ENCODE assay signal across 20 cellular contexts in the genomic region with DNA sequence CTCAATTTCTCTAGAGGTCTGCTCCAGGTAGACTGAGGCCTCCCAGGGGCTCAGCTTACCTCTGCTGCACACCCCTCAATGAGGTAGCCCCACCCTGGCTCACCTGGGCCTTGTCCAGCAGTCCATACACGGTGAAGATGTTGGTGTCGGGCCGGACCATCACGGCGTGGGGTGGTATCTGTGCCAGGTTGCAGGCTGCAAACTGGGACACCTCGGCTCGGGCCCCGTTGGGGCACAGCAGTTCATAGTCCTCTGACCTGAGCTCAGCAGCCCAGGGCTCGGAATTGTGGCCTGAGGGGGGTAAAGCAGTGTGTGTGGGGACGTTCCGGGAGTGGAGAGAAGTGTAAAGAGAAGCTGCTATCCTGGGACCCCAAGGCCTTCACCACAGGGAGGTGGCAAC.
"Had no signal": no experiment of that assay in that cellular context is flagged by ENCODE, and none has a peak within 500 bp of the region (broad histone marks: within the 10 kb centered on the region; RNA-seq: fewer than 3 reads in every experiment).

No MANE protein-coding gene starts in this region.

- H3K9me3 ChIP-seq: colonic mucosa, heart left ventricle, left ventricle myocardium inferior, neutrophil, right atrium auricular region, suprapubic skin, thyroid gland, uterus had no signal

- H3K27me3 ChIP-seq: colonic mucosa, heart left ventricle, right atrium auricular region, suprapubic skin, thyroid gland, uterus had no signal

- H3K36me3 ChIP-seq: colonic mucosa, heart left ventricle, left ventricle myocardium inferior, neutrophil, right atrium auricular region, suprapubic skin, thyroid gland, uterus had no signal

- H3K4me3 ChIP-seq: colonic mucosa, heart left ventricle, left ventricle myocardium inferior, right atrium auricular region, suprapubic skin, thyroid gland, uterus had no signal

- H3K27ac ChIP-seq: colonic mucosa, heart left ventricle, left ventricle myocardium inferior, neutrophil, right atrium auricular region, suprapubic skin, thyroid gland, uterus had no signal

- ATAC-seq: heart left ventricle; naive thymus-derived CD4-positive, alpha-beta T cell; stimulated activated naive CD8-positive, alpha-beta T cell treated with anti-CD3 and anti-CD28 coated beads, Interleukin-15, Interleukin-2, amounts not matched to agents 100 U/mL and 50 U/mL, for 24 hours had no signal

- FAIRE-seq: frontal cortex, islet of Langerhans, small intestine had no signal

- H3K4me1 ChIP-seq: colonic mucosa, uterus had no signal

- DNase-seq: cerebellar nuclear complex; colonic mucosa; dermis blood vessel endothelial cell; endodermal cell; hippocampal formation; left ventricle myocardium inferior; mesendoderm; naive thymus-derived CD4-positive, alpha-beta T cell; nephron progenitor cell; small intestine; stimulated activated CD4-positive, alpha-beta T cell treated with anti-CD3 and anti-CD28 coated beads, Interleukin-2, amount 100 ng/mL, for 48 hours; stimulated activated naive CD8-positive, alpha-beta T cell treated with anti-CD3 and anti-CD28 coated beads, Interleukin-15, Interleukin-2, amounts not matched to agents 100 U/mL and 50 U/mL, for 24 hours; thyroid gland; uterus had no signal
